2 cellular contexts compared by ENCODE assay signal in the genomic region with DNA sequence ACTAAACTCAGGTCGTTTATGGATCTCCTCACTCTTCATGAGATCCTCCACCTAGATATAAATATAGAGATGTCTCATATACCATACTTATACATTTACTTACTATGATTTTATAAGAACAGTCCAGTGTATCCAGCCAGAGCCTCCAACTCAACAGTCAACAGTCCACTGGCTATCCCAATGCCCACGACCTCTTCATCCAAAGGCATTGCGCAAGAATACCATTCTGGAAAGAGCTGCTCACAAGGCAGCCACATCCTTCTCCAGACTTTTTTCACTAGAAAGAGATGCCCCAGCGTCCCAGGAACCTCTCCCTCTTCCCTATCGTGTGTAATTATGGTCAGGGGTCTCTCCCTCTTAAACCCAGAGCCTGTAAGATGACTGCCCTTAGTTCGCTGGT.
TF ChIP-seq lines count a peak whose summit lies in the region.

No MANE protein-coding gene starts in this region.

TF ChIP-seq in HepG2, 621 proteins besides CTCF, POLR2A, EP300 and RAD21:
- TF ChIP-seq ESRRA (CRISPR knock-in tag; IDR thresholded peaks at IDR 0.05; ENCODE audit: low read depth) (no peak), CEBPB (IDR thresholded peaks at IDR 0.05; ENCODE audit: borderline replicate concordance, low read depth, low read length) (peak; percentile 93), BRD4 (CRISPR knock-in tag; IDR thresholded peaks at IDR 0.05) (no peak), BCLAF1 (IDR thresholded peaks at IDR 0.05) (no peak), CEBPG (CRISPR knock-in tag; IDR thresholded peaks at IDR 0.05) (peak; percentile 61)

TF ChIP-seq in K562, 482 proteins besides CTCF, POLR2A, EP300 and RAD21:
- TF ChIP-seq CEBPB (tag; IDR thresholded peaks at IDR 0.05): peak; percentile 72
- no peak for TF ChIP-seq EGR1 (conservative IDR thresholded peaks at IDR 0.05)
- TF ChIP-seq CEBPG (CRISPR knock-in tag; IDR thresholded peaks at IDR 0.05): no peak
- TF ChIP-seq CEBPG (tag; conservative IDR thresholded peaks at IDR 0.05 in 1 of 2, IDR thresholded peaks at IDR 0.05 in 1 of 2): peak in 1 of 2 experiments; percentile 49; a peak in 2 of 4 replicates
